In genomic region chr19:53131085-53131484, GRCh38 we compare ENCODE assay signal across 21 cellular contexts. TPM values are rescaled to one million over a fixed set of nuclear protein-coding genes. Genes with fewer than 3 reads are reported as not detected.
A peak's percentile ranks its signal among the peaks of the same experiment; 100 is the strongest.
DNase-seq lines count a peak whose midpoint lies in the region; ATAC-seq, FAIRE-seq and TF ChIP-seq lines count a peak whose summit lies in the region.
"Had no signal": no experiment of that assay in that cellular context is flagged by ENCODE, and none has a peak within 500 bp of the region (broad histone marks: within the 10 kb centered on the region; RNA-seq: fewer than 3 reads in every experiment).

No MANE protein-coding gene starts in this region.

- POLR2A ChIA-PET in activated CD8-positive, alpha-beta T cell treated with anti-CD3 and anti-CD28 coated beads for 36 hours (lab: Charles Lee), result no interaction called here
- POLR2A ChIA-PET in activated CD8-positive, alpha-beta T cell treated with anti-CD3 and anti-CD28 coated beads, Interleukin-2, amount 10 ng/mL, durations not matched to agents 7 days and 5 days (lab: Charles Lee), result interaction anchor here (0.7 kb wide), 1 partner anchor 25 kb away, joined by 3 read pairs; no protein-coding TSS in a partner anchor

- ATAC-seq in activated CD8-positive, alpha-beta T cell treated with anti-CD3 and anti-CD28 coated beads for 36 hours, result no peak
- no peak for ATAC-seq in activated CD8-positive, alpha-beta T cell treated with anti-CD3 and anti-CD28 coated beads, Interleukin-2, amount 10 ng/mL, durations not matched to agents 7 days and 5 days
- ATAC-seq: HCT116; stimulated activated memory B cell treated with anti-CD40 and anti-IgM and Interleukin-4, amounts not matched to agents 10 μg/mL and 1 μg/mL and 100 μg/mL, for 72 hours; upper lobe of right lung had no signal

- H3K4me1 ChIP-seq in iPS-15b (ENCODE audit: control insufficient read depth, insufficient read depth, low read length), result peaks cover 16% of the 10 kb centered on the region

- no peak overlapping the region for H3K27ac Mint-ChIP-seq in activated CD8-positive, alpha-beta T cell treated with anti-CD3 and anti-CD28 coated beads for 36 hours
- no peak overlapping the region for H3K27ac Mint-ChIP-seq in activated CD8-positive, alpha-beta T cell treated with anti-CD3 and anti-CD28 coated beads, Interleukin-2, amount 10 ng/mL, durations not matched to agents 7 days and 5 days
- no peak overlapping the region for H3K27ac Mint-ChIP-seq in progenitor cell of endocrine pancreas

- H3K9me3 Mint-ChIP-seq in activated CD8-positive, alpha-beta T cell treated with anti-CD3 and anti-CD28 coated beads for 36 hours, result peaks cover 37% of the 10 kb centered on the region
- H3K9me3 Mint-ChIP-seq in activated CD8-positive, alpha-beta T cell treated with anti-CD3 and anti-CD28 coated beads, Interleukin-2, amount 10 ng/mL, durations not matched to agents 7 days and 5 days (ENCODE audit: insufficient read depth), result peaks cover 39% of the 10 kb centered on the region
- H3K9me3 Mint-ChIP-seq in progenitor cell of endocrine pancreas (ENCODE audit: low read depth), result no peaks in the 10 kb centered on the region

- H3K4me1 Mint-ChIP-seq in activated CD8-positive, alpha-beta T cell treated with anti-CD3 and anti-CD28 coated beads for 36 hours (ENCODE audit: low read depth), result peaks cover 12% of the 10 kb centered on the region
- H3K4me1 Mint-ChIP-seq in activated CD8-positive, alpha-beta T cell treated with anti-CD3 and anti-CD28 coated beads, Interleukin-2, amount 10 ng/mL, durations not matched to agents 7 days and 5 days (ENCODE audit: low read depth), result peaks cover 17% of the 10 kb centered on the region
- peaks cover 31% of the 10 kb centered on the region for H3K4me1 Mint-ChIP-seq in progenitor cell of endocrine pancreas (ENCODE audit: low read depth)

- H3K27me3 ChIP-seq in iPS-15b (ENCODE audit: control insufficient read depth, insufficient read depth, low read length), result peaks cover 11% of the 10 kb centered on the region
- H3K27me3 ChIP-seq: MG63, upper lobe of right lung had no signal

- no peak for TF ChIP-seq CTCF in activated CD8-positive, alpha-beta T cell treated with anti-CD3 and anti-CD28 coated beads for 36 hours (IDR thresholded peaks at IDR 0.05)
- no peak for TF ChIP-seq CTCF in progenitor cell of endocrine pancreas (IDR thresholded peaks at IDR 0.05; ENCODE audit: unreplicated experiment)

- H3K4me3 ChIP-seq in iPS-15b (ENCODE audit: low read depth, low read length), result peak overlapping the region; percentile 78
- H3K4me3 ChIP-seq: MG63 had no signal

- no peak for FAIRE-seq in GM19239 (lab: Jason Lieb, UNC)
- FAIRE-seq: A204.1, GM12892 had no signal

- H3K9ac ChIP-seq in iPS-15b (ENCODE audit: low read depth, low read length), result no peak overlapping the region
- H3K9ac ChIP-seq: SK-N-SH had no signal

- intact Hi-C loops in activated CD8-positive, alpha-beta T cell treated with anti-CD3 and anti-CD28 coated beads for 36 hours (cut with micrococcal nuclease), result loop anchor here (2.0 kb wide), 1 partner anchor 32 kb away; no protein-coding TSS in a partner anchor

- no peaks in the 10 kb centered on the region for H3K27me3 Mint-ChIP-seq in activated CD8-positive, alpha-beta T cell treated with anti-CD3 and anti-CD28 coated beads for 36 hours
- peaks cover 4% of the 10 kb centered on the region for H3K27me3 Mint-ChIP-seq in activated CD8-positive, alpha-beta T cell treated with anti-CD3 and anti-CD28 coated beads, Interleukin-2, amount 10 ng/mL, durations not matched to agents 7 days and 5 days (ENCODE audit: low read depth)
- no peaks in the 10 kb centered on the region for H3K27me3 Mint-ChIP-seq in progenitor cell of endocrine pancreas

- H3K4me3 Mint-ChIP-seq in activated CD8-positive, alpha-beta T cell treated with anti-CD3 and anti-CD28 coated beads for 36 hours, result peak overlapping the region; percentile 76
- H3K4me3 Mint-ChIP-seq in activated CD8-positive, alpha-beta T cell treated with anti-CD3 and anti-CD28 coated beads, Interleukin-2, amount 10 ng/mL, durations not matched to agents 7 days and 5 days, result no peak overlapping the region
- peak overlapping the region; percentile 88 for H3K4me3 Mint-ChIP-seq in progenitor cell of endocrine pancreas (ENCODE audit: low read depth)

- H3K36me3 Mint-ChIP-seq in activated CD8-positive, alpha-beta T cell treated with anti-CD3 and anti-CD28 coated beads for 36 hours (ENCODE audit: low read depth), result peaks cover 21% of the 10 kb centered on the region
- peaks cover 34% of the 10 kb centered on the region for H3K36me3 Mint-ChIP-seq in activated CD8-positive, alpha-beta T cell treated with anti-CD3 and anti-CD28 coated beads, Interleukin-2, amount 10 ng/mL, durations not matched to agents 7 days and 5 days (ENCODE audit: low read depth)
- peaks cover 4% of the 10 kb centered on the region for H3K36me3 Mint-ChIP-seq in progenitor cell of endocrine pancreas (ENCODE audit: insufficient read depth)

- DNase-seq in activated CD8-positive, alpha-beta T cell treated with anti-CD3 and anti-CD28 coated beads for 36 hours, result no peak
- no peak for DNase-seq in activated CD8-positive, alpha-beta T cell treated with anti-CD3 and anti-CD28 coated beads, Interleukin-2, amount 10 ng/mL, durations not matched to agents 7 days and 5 days
- DNase-seq in OCI-M1 (lab: John Stamatoyannopoulos, UW) (peak; percentile 42), progenitor cell of endocrine pancreas (ENCODE audit: low spot score, unreplicated experiment) (no peak), dedifferentiated amniotic fluid mesenchymal stem cell (ENCODE audit: extremely low spot score) (no peak), GM19239 (ENCODE audit: insufficient read length, low spot score) (no peak), NCI-H510A (lab: John Stamatoyannopoulos, UW) (no peak)
- DNase-seq: activated effector memory CD4-positive, alpha-beta T cell treated with Interleukin-2 at 50 U/mL for 16 hours; effector memory CD4-positive, alpha-beta T cell; GDM1; mammary epithelial cell; MG63; NCI-H187; NCI-H510A treated with DMSO at 0.1 percent for 48 hours; upper lobe of right lung had no signal

- H3K36me3 ChIP-seq in iPS-15b (ENCODE audit: control insufficient read depth, insufficient read depth, low read length), result no peaks in the 10 kb centered on the region
- H3K36me3 ChIP-seq: MG63, upper lobe of right lung had no signal

- CTCF ChIA-PET in activated CD8-positive, alpha-beta T cell treated with anti-CD3 and anti-CD28 coated beads for 36 hours (lab: Charles Lee), result no interaction called here
- CTCF ChIA-PET in activated CD8-positive, alpha-beta T cell treated with anti-CD3 and anti-CD28 coated beads, Interleukin-2, amount 10 ng/mL, durations not matched to agents 7 days and 5 days (lab: Charles Lee), result no interaction called here

- no peaks in the 10 kb centered on the region for H3K9me3 ChIP-seq in iPS-15b (ENCODE audit: control insufficient read depth, insufficient read depth, low read length)
- H3K9me3 ChIP-seq: SK-N-SH, upper lobe of right lung had no signal

RNA-seq across cellular contexts. Expression of gene ZNF415, which starts 1.6 kb away (rescaled TPM):
- 1 to 10 TPM; 3.1 to 3.7 TPM for total RNA-seq in activated CD8-positive, alpha-beta T cell treated with anti-CD3 and anti-CD28 coated beads for 36 hours
- 1 to 10 TPM; 1.4 to 1.9 TPM for total RNA-seq in activated CD8-positive, alpha-beta T cell treated with anti-CD3 and anti-CD28 coated beads, Interleukin-2, amount 10 ng/mL, durations not matched to agents 7 days and 5 days
- total RNA-seq in progenitor cell of endocrine pancreas, result 13.6 and 18.1 TPM in 2 replicates

RNA-seq across cellular contexts. Expression of gene ZNF347, which starts 27.8 kb away (rescaled TPM):
- 1 to 10 TPM; 6.6 to 8.2 TPM for total RNA-seq in activated CD8-positive, alpha-beta T cell treated with anti-CD3 and anti-CD28 coated beads for 36 hours
- total RNA-seq in activated CD8-positive, alpha-beta T cell treated with anti-CD3 and anti-CD28 coated beads, Interleukin-2, amount 10 ng/mL, durations not matched to agents 7 days and 5 days, result 10 to 100 TPM; 12.8 to 13.7 TPM
- total RNA-seq in progenitor cell of endocrine pancreas, result 17.2 and 18.3 TPM in 2 replicates

RNA-seq across cellular contexts. Expression of gene ZNF160, which starts 27.9 kb away (rescaled TPM):
- 10 to 100 TPM; 48.0 to 50.0 TPM for total RNA-seq in activated CD8-positive, alpha-beta T cell treated with anti-CD3 and anti-CD28 coated beads for 36 hours
- 10 to 100 TPM; 36.5 to 42.2 TPM for total RNA-seq in activated CD8-positive, alpha-beta T cell treated with anti-CD3 and anti-CD28 coated beads, Interleukin-2, amount 10 ng/mL, durations not matched to agents 7 days and 5 days
- 51.0 and 53.8 TPM in 2 replicates for total RNA-seq in progenitor cell of endocrine pancreas
